In the genomic region with DNA sequence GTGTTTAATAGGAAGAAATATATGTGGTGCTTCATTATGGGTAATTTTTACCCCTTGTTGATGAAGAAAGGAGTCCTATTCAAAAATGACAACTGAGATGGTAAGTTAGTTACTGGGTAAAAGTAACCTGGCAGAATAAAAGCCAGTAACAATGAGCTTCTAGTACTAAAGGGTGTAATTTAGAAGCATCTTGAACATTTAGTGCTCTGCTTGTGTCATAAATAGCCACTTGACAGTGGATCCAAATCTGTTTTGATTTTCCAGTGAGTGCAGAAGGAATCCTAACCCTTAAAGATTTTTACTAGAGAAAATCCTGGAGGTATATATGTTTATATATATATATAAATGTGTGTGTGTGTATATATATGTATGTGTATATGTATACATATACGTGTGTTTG, we compare ENCODE assay signal across 14 cellular contexts. TPM values are rescaled to one million over a fixed set of nuclear protein-coding genes. Genes with fewer than 3 reads are reported as not detected.
DNase-seq lines count a peak whose midpoint lies in the region; ATAC-seq and TF ChIP-seq lines count a peak whose summit lies in the region.
"Had no signal": no experiment of that assay in that cellular context is flagged by ENCODE, and none has a peak within 500 bp of the region (broad histone marks: within the 10 kb centered on the region; RNA-seq: fewer than 3 reads in every experiment).

No MANE protein-coding gene starts in this region.

- WGBS in trophoblast cell (ENCODE audit: extremely low coverage, insufficient coverage, insufficient read length) = no CpG with 5 or more reads among the region's 1 CpG
- WGBS in ovary, 3 donors = 78 to 84% (median 83%) methylated on average over 1 of the region's 1 CpG

- H3K4me3 ChIP-seq in right atrium auricular region = no peak overlapping the region
- no peak overlapping the region for H3K4me3 ChIP-seq in coronary artery
- no peak overlapping the region for H3K4me3 ChIP-seq in trophoblast cell (ENCODE audit: low read depth, low read length)
- no peak overlapping the region for H3K4me3 ChIP-seq in ovary
- H3K4me3 ChIP-seq: A549 had no signal

- H3K79me2 ChIP-seq in trophoblast cell (ENCODE audit: control insufficient read depth, insufficient read depth, low read length, poor library complexity) = no peaks in the 10 kb centered on the region

- no peak overlapping the region for H4K91ac ChIP-seq in trophoblast cell (ENCODE audit: low read depth, low read length)

- H2AFZ ChIP-seq in trophoblast cell (ENCODE audit: insufficient read depth, low read length, poor library complexity) = no peak overlapping the region

- H2BK5ac ChIP-seq in trophoblast cell (ENCODE audit: low read depth, low read length, poor library complexity) = no peak overlapping the region

- TF ChIP-seq CTCF in right atrium auricular region (IDR thresholded peaks at IDR 0.05) = no peak
- no peak for TF ChIP-seq CTCF in coronary artery (IDR thresholded peaks at IDR 0.05)
- TF ChIP-seq CTCF in ovary (IDR thresholded peaks at IDR 0.05) = no peak

- H3K27me3 ChIP-seq in right atrium auricular region = no peaks in the 10 kb centered on the region
- H3K27me3 ChIP-seq in trophoblast cell (ENCODE audit: insufficient read depth, low read length) = no peaks in the 10 kb centered on the region
- H3K27me3 ChIP-seq in ovary = no peaks in the 10 kb centered on the region

- H3K14ac ChIP-seq in trophoblast cell (ENCODE audit: low read length) = no peak overlapping the region

- DNase-seq in left ventricle myocardium superior = no peak
- no peak for DNase-seq in right atrium auricular region (ENCODE audit: low spot score)
- DNase-seq in NCI-H2227 treated with DMSO at 0.1 percent for 48 hours (lab: John Stamatoyannopoulos, UW) = peak; percentile 52
- DNase-seq in coronary artery (ENCODE audit: low spot score) = no peak
- DNase-seq in trophoblast cell = no peak
- DNase-seq in ovary = no peak
- DNase-seq: Caco-2; CD8-positive, alpha-beta memory T cell; DMS53; GOT3; H9; IMR-90 had no signal

- no peak overlapping the region for H3K4me2 ChIP-seq in trophoblast cell (ENCODE audit: low read length)
- H3K4me2 ChIP-seq: A549 had no signal

- intact Hi-C loops in left ventricle myocardium superior (cut with micrococcal nuclease) (loop anchor here (10.0 kb wide), 1 partner anchor 54 kb away; no protein-coding TSS in a partner anchor), ovary (cut with DNase I) (no loop called here)

- no peak overlapping the region for H3K4ac ChIP-seq in trophoblast cell (ENCODE audit: low read depth, low read length)

- no peak overlapping the region for H2AK5ac ChIP-seq in trophoblast cell (ENCODE audit: low read length)

- H3K23ac ChIP-seq in trophoblast cell (ENCODE audit: low read length) = no peak overlapping the region

- no peak overlapping the region for H2BK120ac ChIP-seq in trophoblast cell (ENCODE audit: insufficient read depth, low read length, poor library complexity)

- ATAC-seq in left ventricle myocardium superior = peak; percentile 53
- ATAC-seq in GM21723 (IDR thresholded peaks at IDR 0.05; ENCODE audit: unreplicated experiment) = no peak
- ATAC-seq: A549 had no signal

- H4K12ac ChIP-seq in trophoblast cell (ENCODE audit: low read depth, low read length) = no peak overlapping the region

- no peak overlapping the region for H4K8ac ChIP-seq in trophoblast cell (ENCODE audit: low read depth, low read length)

- no peak overlapping the region for H2BK12ac ChIP-seq in trophoblast cell (ENCODE audit: low read length)

- no peaks in the 10 kb centered on the region for H3K36me3 ChIP-seq in right atrium auricular region
- H3K36me3 ChIP-seq in trophoblast cell (ENCODE audit: control insufficient read depth in 1 of 2, insufficient read depth in 2 of 2, low read length in 2 of 2) = no peaks in the 10 kb centered on the region
- H3K36me3 ChIP-seq in ovary = no peaks in the 10 kb centered on the region

- H3K27ac ChIP-seq in right atrium auricular region (peak overlapping the region in 1 of 2 donors; percentile 72), coronary artery (peak overlapping the region; percentile 39 to 57), trophoblast cell (ENCODE audit: low read depth, low read length) (no peak overlapping the region), ovary (no peak overlapping the region)
- H3K27ac ChIP-seq: A549 had no signal

- no peaks in the 10 kb centered on the region for H3K9me3 ChIP-seq in right atrium auricular region
- peaks cover 3% of the 10 kb centered on the region for H3K9me3 ChIP-seq in trophoblast cell (ENCODE audit: insufficient read depth, low read depth, low read length)
- no peaks in the 10 kb centered on the region for H3K9me3 ChIP-seq in ovary
- H3K9me3 ChIP-seq: A549, Caco-2 had no signal

- TF ChIP-seq POLR2A in ovary (IDR thresholded peaks at IDR 0.05) = no peak

- peaks cover 0 to 15% of the 10 kb centered on the region in 2 donors for H3K4me1 ChIP-seq in right atrium auricular region
- H3K4me1 ChIP-seq in trophoblast cell (ENCODE audit: control insufficient read depth in 1 of 2, insufficient read depth in 2 of 2, low read length in 2 of 2) = no peaks in the 10 kb centered on the region
- H3K4me1 ChIP-seq in ovary (ENCODE audit: insufficient read depth) = no peaks in the 10 kb centered on the region
- H3K4me1 ChIP-seq: A549 had no signal

- no peak overlapping the region for H3K18ac ChIP-seq in trophoblast cell (ENCODE audit: low read length)

- no peak overlapping the region for H3K9ac ChIP-seq in trophoblast cell (ENCODE audit: low read length)

- no peak for TF ChIP-seq EP300 in ovary (IDR thresholded peaks at IDR 0.05)

- H3K79me1 ChIP-seq in trophoblast cell (ENCODE audit: low read length) = no peaks in the 10 kb centered on the region

RNA-seq across cellular contexts. Expression of gene COMMD1, which starts 15.1 kb away (rescaled TPM):
- total RNA-seq in left ventricle myocardium superior (57.3 TPM), right atrium auricular region (10 to 100 TPM; 54.5 to 66.0 TPM), ovary (10 to 100 TPM; 25.4 to 48.8 (median 30.3) TPM)
- 39.3 and 39.7 TPM in 2 replicates for polyA plus RNA-seq in trophoblast cell (2013)
- 10 to 100 TPM; 33.3 to 44.9 TPM for polyA plus RNA-seq in ovary

RNA-seq across cellular contexts. Expression of gene CCT4, which starts 32.1 kb away (rescaled TPM):
- total RNA-seq in left ventricle myocardium superior (102 TPM), right atrium auricular region (10 to 100 TPM; 64.9 to 69.8 TPM), ovary (100 to 1,000 TPM in 6 of 7 donors, 10 to 100 TPM in 1; 99.7 to 200 (median 144) TPM)
- polyA plus RNA-seq in trophoblast cell (2013) = 167 and 168 TPM in 2 replicates
- 100 to 1,000 TPM; 113 to 165 TPM for polyA plus RNA-seq in ovary

Comparison
In these comparisons a context has a peak if more than half of its experiments do, and no peak if none do; other contexts are left out.
1. H3K27ac ChIP-seq: peak in coronary artery (2 of 2); none in trophoblast cell (single experiment) and ovary (0 of 2).